Comparison of ENCODE assay signal across 19 cellular contexts in the genomic region with DNA sequence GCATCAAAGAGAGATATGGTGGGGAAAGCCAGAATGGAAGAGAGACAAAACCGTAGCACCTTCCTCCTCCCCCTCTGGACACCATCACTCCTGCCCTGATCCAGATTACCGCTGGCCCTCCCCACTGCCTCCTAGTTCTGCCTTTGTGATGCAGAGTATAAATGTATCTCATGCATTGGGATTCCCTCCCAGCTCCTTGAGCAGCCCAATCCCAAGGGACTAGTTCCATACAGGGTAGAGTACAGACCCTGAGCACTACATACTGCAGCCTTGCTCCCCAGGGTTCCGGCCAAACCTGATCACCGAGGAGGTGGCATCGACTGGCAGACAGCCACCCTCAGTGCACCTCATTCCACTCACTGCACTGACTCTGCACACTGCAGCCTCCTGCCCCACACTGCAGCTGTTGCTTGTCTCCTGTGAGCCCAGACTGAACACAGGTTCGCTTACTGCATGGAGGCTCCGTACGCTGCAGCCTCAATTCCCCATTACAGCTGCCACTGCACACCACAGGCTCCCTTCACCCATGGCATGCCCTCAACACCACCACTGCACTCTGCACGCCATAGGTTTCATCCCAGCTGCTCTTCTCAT. TPM values are rescaled to one million over a fixed set of nuclear protein-coding genes. Genes with fewer than 3 reads are reported as not detected.
DNase-seq lines count a peak whose midpoint lies in the region; ATAC-seq, FAIRE-seq and TF ChIP-seq lines count a peak whose summit lies in the region.
"Had no signal": no experiment of that assay in that cellular context is flagged by ENCODE, and none has a peak within 500 bp of the region (broad histone marks: within the 10 kb centered on the region; RNA-seq: fewer than 3 reads in every experiment).

No MANE protein-coding gene starts in this region.

- no peaks in the 10 kb centered on the region for H3K9me3 Mint-ChIP-seq in natural killer cell
- H3K9me3 Mint-ChIP-seq in natural killer cell treated with Interleukin-12 subunit alpha and Interleukin-12 subunit beta and Interleukin-15 and Interleukin-18, amount 100 ng/mL, for 72 hours = no peaks in the 10 kb centered on the region
- H3K9me3 Mint-ChIP-seq: activated naive CD8-positive, alpha-beta T cell treated with anti-CD3 and anti-CD28 coated beads for 36 hours had no signal

- H3K27ac ChIP-seq in lower lobe of right lung (no peak overlapping the region), vagina (peak overlapping the region; percentile 81)
- H3K27ac ChIP-seq: BLaER1 treated with 17β-estradiol and CSF1 and Interleukin-3, amounts not matched to agents 10 nM and 100 nM; pancreas; WERI-Rb-1 had no signal

- H3K36me3 ChIP-seq in lower lobe of right lung (no peaks in the 10 kb centered on the region), vagina (no peaks in the 10 kb centered on the region)
- H3K36me3 ChIP-seq: BLaER1 treated with 17β-estradiol and CSF1 and Interleukin-3, amounts not matched to agents 10 nM and 100 nM; gastrocnemius medialis; pancreas; WERI-Rb-1 had no signal

- H3K27me3 Mint-ChIP-seq in natural killer cell (ENCODE audit: low read depth in 2 of 2) = peaks cover 0 to 2% of the 10 kb centered on the region in 2 donors
- H3K27me3 Mint-ChIP-seq in natural killer cell treated with Interleukin-12 subunit alpha and Interleukin-12 subunit beta and Interleukin-15 and Interleukin-18, amount 100 ng/mL, for 72 hours = peaks cover 0 to 6% of the 10 kb centered on the region in 2 donors
- H3K27me3 Mint-ChIP-seq in T-helper 17 cell = peaks cover 8% of the 10 kb centered on the region
- H3K27me3 Mint-ChIP-seq: activated naive CD8-positive, alpha-beta T cell treated with anti-CD3 and anti-CD28 coated beads for 36 hours had no signal

- ATAC-seq in natural killer cell (no peak), T-helper 17 cell (no peak), lower lobe of right lung (no peak)
- no peak for ATAC-seq in natural killer cell treated with Interleukin-12 subunit alpha and Interleukin-12 subunit beta and Interleukin-15 and Interleukin-18, amount 100 ng/mL, for 72 hours
- ATAC-seq: gastrocnemius medialis, Panc1, pancreas had no signal

- peaks cover 30 to 37% of the 10 kb centered on the region in 2 donors for H3K4me1 Mint-ChIP-seq in natural killer cell
- peaks cover 30 to 33% of the 10 kb centered on the region in 2 donors for H3K4me1 Mint-ChIP-seq in natural killer cell treated with Interleukin-12 subunit alpha and Interleukin-12 subunit beta and Interleukin-15 and Interleukin-18, amount 100 ng/mL, for 72 hours (ENCODE audit: low read depth in 2 of 2)
- H3K4me1 Mint-ChIP-seq in T-helper 17 cell = peaks cover 31% of the 10 kb centered on the region

- H3K36me3 Mint-ChIP-seq in natural killer cell (no peaks in the 10 kb centered on the region), T-helper 17 cell (ENCODE audit: low read depth) (no peaks in the 10 kb centered on the region)
- H3K36me3 Mint-ChIP-seq in natural killer cell treated with Interleukin-12 subunit alpha and Interleukin-12 subunit beta and Interleukin-15 and Interleukin-18, amount 100 ng/mL, for 72 hours = no peaks in the 10 kb centered on the region
- H3K36me3 Mint-ChIP-seq: activated naive CD8-positive, alpha-beta T cell treated with anti-CD3 and anti-CD28 coated beads for 36 hours had no signal

- intact Hi-C loops in natural killer cell (cut with micrococcal nuclease) = loop anchor here (5.0 kb wide), 1 partner anchor 51 kb away; no protein-coding TSS in a partner anchor
- intact Hi-C loops in lower lobe of right lung (cut with DNase I) = no loop called here
- intact Hi-C loops in vagina (cut with DNase I) = loop anchor here (10.0 kb wide), 1 partner anchor 114 kb away; a partner anchor contains a TSS

- H3K4me3 Mint-ChIP-seq in natural killer cell (peak overlapping the region; percentile 47), T-helper 17 cell (peak overlapping the region; percentile 89)
- no peak overlapping the region for H3K4me3 Mint-ChIP-seq in natural killer cell treated with Interleukin-12 subunit alpha and Interleukin-12 subunit beta and Interleukin-15 and Interleukin-18, amount 100 ng/mL, for 72 hours

- no peak for TF ChIP-seq CTCF in natural killer cell (IDR thresholded peaks at IDR 0.05)
- no peak for TF ChIP-seq CTCF in lower lobe of right lung (IDR thresholded peaks at IDR 0.05)
- TF ChIP-seq CTCF in vagina (IDR thresholded peaks at IDR 0.05) = no peak

- no peak for TF ChIP-seq POLR2A in vagina (IDR thresholded peaks at IDR 0.05)

- no peak for FAIRE-seq in GM19239 (lab: Jason Lieb, UNC)
- FAIRE-seq: endothelial cell of umbilical vein, pancreas had no signal

- H3K4me3 ChIP-seq in lower lobe of right lung (no peak overlapping the region), vagina (no peak overlapping the region)
- H3K4me3 ChIP-seq: BLaER1 treated with 17β-estradiol and CSF1 and Interleukin-3, amounts not matched to agents 10 nM and 100 nM; gastrocnemius medialis; pancreas had no signal

- DNase-seq in natural killer cell = no peak
- no peak for DNase-seq in natural killer cell treated with Interleukin-12 subunit alpha and Interleukin-12 subunit beta and Interleukin-15 and Interleukin-18, amount 100 ng/mL, for 72 hours (ENCODE audit: low spot score)
- DNase-seq in T-helper 17 cell = no peak
- DNase-seq in lower lobe of right lung = peak; percentile 34
- DNase-seq in vagina (ENCODE audit: extremely low spot score in 2 of 2) = no peak
- no peak for DNase-seq in SHP77 (lab: John Stamatoyannopoulos, UW)
- no peak for DNase-seq in hepatic stellate cell (ENCODE audit: low spot score)
- DNase-seq in GM19239 (ENCODE audit: insufficient read length, low spot score) = no peak
- DNase-seq: activated CD8-positive, alpha-beta memory T cell treated with anti-CD3 and anti-CD28 coated beads, Interleukin-2, amount 50 U/mL, for 4 hours; activated naive CD8-positive, alpha-beta T cell treated with anti-CD3 and anti-CD28 coated beads for 36 hours; gastrocnemius medialis; HCEC 1CT; NCI-H1048; NCI-H510A treated with DMSO at 0.1 percent for 48 hours; WERI-Rb-1 had no signal

- H3K9me3 ChIP-seq in T-helper 17 cell (ENCODE audit: control insufficient read depth, low read length, poor library complexity, severe bottlenecking) (no peaks in the 10 kb centered on the region), lower lobe of right lung (no peaks in the 10 kb centered on the region), vagina (no peaks in the 10 kb centered on the region)
- H3K9me3 ChIP-seq: BLaER1 treated with 17β-estradiol and CSF1 and Interleukin-3, amounts not matched to agents 10 nM and 100 nM; gastrocnemius medialis; pancreas had no signal

- H3K27me3 ChIP-seq in lower lobe of right lung (ENCODE audit: low read depth) = no peaks in the 10 kb centered on the region
- H3K27me3 ChIP-seq in vagina = no peaks in the 10 kb centered on the region
- H3K27me3 ChIP-seq: gastrocnemius medialis, pancreas had no signal

- H3K27ac Mint-ChIP-seq in natural killer cell = no peak overlapping the region
- peak overlapping the region in 1 of 2 donors; percentile 47 for H3K27ac Mint-ChIP-seq in natural killer cell treated with Interleukin-12 subunit alpha and Interleukin-12 subunit beta and Interleukin-15 and Interleukin-18, amount 100 ng/mL, for 72 hours
- no peak overlapping the region for H3K27ac Mint-ChIP-seq in T-helper 17 cell
- H3K27ac Mint-ChIP-seq: activated naive CD8-positive, alpha-beta T cell treated with anti-CD3 and anti-CD28 coated beads for 36 hours had no signal

- peaks cover 45% of the 10 kb centered on the region for H3K4me1 ChIP-seq in lower lobe of right lung
- peaks cover 46% of the 10 kb centered on the region for H3K4me1 ChIP-seq in vagina

RNA-seq across cellular contexts. Expression of a gene that starts 1.8 kb away (rescaled TPM):
- 10 to 100 TPM; 40.8 to 55.7 (median 42.3) TPM for total RNA-seq in natural killer cell
- total RNA-seq in natural killer cell treated with Interleukin-12 subunit alpha and Interleukin-12 subunit beta and Interleukin-15 and Interleukin-18, amount 100 ng/mL, for 72 hours = 10 to 100 TPM in 1 of 2 donors, 1 to 10 TPM in 1; 4.9 to 10.9 TPM
- total RNA-seq in T-helper 17 cell = 10 to 100 TPM; 29.8 to 32.2 TPM
- 50.1 TPM for total RNA-seq in lower lobe of right lung
- total RNA-seq in vagina = 40.3 TPM

RNA-seq across cellular contexts. Expression of a gene that starts 6.8 kb away (rescaled TPM):
- 100 to 1,000 TPM; 115 to 141 (median 126) TPM for total RNA-seq in natural killer cell
- total RNA-seq in natural killer cell treated with Interleukin-12 subunit alpha and Interleukin-12 subunit beta and Interleukin-15 and Interleukin-18, amount 100 ng/mL, for 72 hours = 100 to 1,000 TPM in 1 of 2 donors, 10 to 100 TPM in 1; 91.5 to 147 TPM
- total RNA-seq in T-helper 17 cell = 10 to 100 TPM; 73.7 to 77.5 TPM
- total RNA-seq in lower lobe of right lung = 59.6 TPM
- 106 TPM for total RNA-seq in vagina

RNA-seq across cellular contexts. Expression of a gene that starts 39.4 kb away (rescaled TPM):
- total RNA-seq in natural killer cell (10 to 100 TPM in 1 of 3 donors, 1 to 10 TPM in 2; 8.8 to 10.1 (median 9.9) TPM), T-helper 17 cell (100 to 1,000 TPM; 102 to 145 TPM), lower lobe of right lung (20.1 TPM), vagina (15.0 TPM)
- total RNA-seq in natural killer cell treated with Interleukin-12 subunit alpha and Interleukin-12 subunit beta and Interleukin-15 and Interleukin-18, amount 100 ng/mL, for 72 hours = 1 to 10 TPM; 1.4 to 5.4 TPM

RNA-seq across cellular contexts. Expression of a gene that starts 45.7 kb away (rescaled TPM):
- total RNA-seq in natural killer cell = not detected
- under 1 TPM in 1 of 2 donors, not detected in 1; 0.78 TPM for total RNA-seq in natural killer cell treated with Interleukin-12 subunit alpha and Interleukin-12 subunit beta and Interleukin-15 and Interleukin-18, amount 100 ng/mL, for 72 hours
- total RNA-seq in T-helper 17 cell = not detected
- total RNA-seq in lower lobe of right lung = 1.9 TPM
- 25.3 TPM for total RNA-seq in vagina
- total RNA-seq: activated naive CD8-positive, alpha-beta T cell treated with anti-CD3 and anti-CD28 coated beads for 36 hours had no signal
